In the genomic region with DNA sequence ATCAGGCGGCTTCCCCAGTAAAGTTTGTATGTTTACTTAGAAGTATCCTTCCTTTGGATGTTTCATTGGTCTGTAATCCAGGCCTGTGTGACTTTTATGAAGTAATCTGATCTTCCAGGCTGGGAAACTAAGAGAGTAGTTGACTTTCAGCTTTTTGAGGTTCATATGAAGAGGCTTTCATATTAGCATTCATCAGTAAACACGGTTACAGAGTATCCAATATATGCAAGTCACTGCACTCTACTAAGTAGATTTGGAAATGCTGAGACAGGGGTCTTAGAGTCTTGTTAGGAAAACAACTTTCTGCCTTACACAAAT, we compare ENCODE assay signal across 7 cellular contexts. TPM values are rescaled to one million over a fixed set of nuclear protein-coding genes. Genes with fewer than 3 reads are reported as not detected.
DNase-seq lines count a peak whose midpoint lies in the region; ATAC-seq and TF ChIP-seq lines count a peak whose summit lies in the region.

No MANE protein-coding gene starts in this region.

- DNase-seq in HCEC 1CT (peak; percentile 65), foreskin keratinocyte (no peak), posterior vena cava (ENCODE audit: low spot score) (no peak), DMS153 (lab: John Stamatoyannopoulos, UW) (no peak)

- H3K4me3 ChIP-seq in SU-DHL-6 (ENCODE audit: insufficient read depth, low read length, poor library complexity, severe bottlenecking): peak overlapping the region; percentile 86
- peak overlapping the region; percentile 89 for H3K4me3 ChIP-seq in skeletal muscle satellite cell (ENCODE audit: low read length)

- H3K79me2 ChIP-seq in SU-DHL-6 (ENCODE audit: insufficient read depth, low read length): peaks cover 41% of the 10 kb centered on the region

- H2AFZ ChIP-seq in SU-DHL-6 (ENCODE audit: low read depth, low read length, severe bottlenecking): peak overlapping the region; percentile 91

- ATAC-seq in foreskin keratinocyte: no peak
- no peak for ATAC-seq in GM18519 (IDR thresholded peaks at IDR 0.05; ENCODE audit: low FRiP score, unreplicated experiment)

- TF ChIP-seq CTCF in SU-DHL-6 (IDR thresholded peaks at IDR 0.05; ENCODE audit: insufficient read depth, low read length, poor library complexity, severe bottlenecking) (no peak), foreskin keratinocyte (conservative IDR thresholded peaks at IDR 0.05) (no peak)

- H3K9ac ChIP-seq in SU-DHL-6 (ENCODE audit: low read length): peak overlapping the region; percentile 96
- peak overlapping the region; percentile 86 for H3K9ac ChIP-seq in skeletal muscle satellite cell (ENCODE audit: low read depth, low read length)

- H3K4me1 ChIP-seq in foreskin keratinocyte: peaks cover 9% of the 10 kb centered on the region
- H3K4me1 ChIP-seq in skeletal muscle satellite cell (ENCODE audit: control insufficient read depth, insufficient read depth, low read length): peaks cover 10% of the 10 kb centered on the region

- no peaks in the 10 kb centered on the region for H3K9me3 ChIP-seq in SU-DHL-6 (ENCODE audit: insufficient read depth, low read length)
- H3K9me3 ChIP-seq in skeletal muscle satellite cell (replicated peaks; ENCODE audit: low read length): no peaks in the 10 kb centered on the region

- H3K27ac ChIP-seq in SU-DHL-6 (ENCODE audit: low read depth, low read length): 0 out of 2 replicates have a peak overlapping the region, but pooled peaks have one; percentile 64
- H3K27ac ChIP-seq in foreskin keratinocyte: peak overlapping the region; percentile 64

- H4K20me1 ChIP-seq in SU-DHL-6 (ENCODE audit: low read depth, low read length): peaks cover 6% of the 10 kb centered on the region

- peaks cover 32% of the 10 kb centered on the region for H3F3A ChIP-seq in SU-DHL-6 (ENCODE audit: insufficient read depth)

- peaks cover 21% of the 10 kb centered on the region; the same call in 1 of the 2 replicates for H3K36me3 ChIP-seq in SU-DHL-6 (ENCODE audit: low read length)
- peaks cover 21% of the 10 kb centered on the region for H3K36me3 ChIP-seq in skeletal muscle satellite cell (ENCODE audit: insufficient read depth, low read length)

- no peaks in the 10 kb centered on the region for H3K27me3 ChIP-seq in SU-DHL-6 (ENCODE audit: low read length)
- H3K27me3 ChIP-seq in foreskin keratinocyte: no peaks in the 10 kb centered on the region
- no peaks in the 10 kb centered on the region for H3K27me3 ChIP-seq in skeletal muscle satellite cell (ENCODE audit: control insufficient read depth, insufficient read depth, low read length)

- no peaks in the 10 kb centered on the region for H3K9me2 ChIP-seq in SU-DHL-6 (replicated peaks; ENCODE audit: insufficient read depth, low read length)

- peak overlapping the region; percentile 83 for H3K4me2 ChIP-seq in SU-DHL-6 (ENCODE audit: low read depth, low read length, poor library complexity, severe bottlenecking)
- peak overlapping the region; percentile 87 for H3K4me2 ChIP-seq in skeletal muscle satellite cell (ENCODE audit: low read length)

- intact Hi-C loops in posterior vena cava (cut with DNase I): no loop called here

RNA-seq across cellular contexts. Expression of gene DNAJC21, which starts 1.1 kb away (rescaled TPM):
- total RNA-seq in foreskin keratinocyte: 44.2 and 60.1 TPM in 2 replicates
- 20.7 and 26.8 TPM in 2 replicates for polyA plus RNA-seq in foreskin keratinocyte
- 19.9 and 25.6 TPM in 2 replicates for total RNA-seq in skeletal muscle satellite cell (2012; rRNA removed)
- 10 to 100 TPM; 49.3 to 59.0 TPM for total RNA-seq in posterior vena cava

RNA-seq across cellular contexts. Expression of gene BRIX1, which starts 15.0 kb away (rescaled TPM):
- 47.1 and 57.6 TPM in 2 replicates for total RNA-seq in foreskin keratinocyte
- polyA plus RNA-seq in foreskin keratinocyte: 39.2 and 56.3 TPM in 2 replicates
- 42.4 and 52.5 TPM in 2 replicates for total RNA-seq in skeletal muscle satellite cell (2012; rRNA removed)
- 10 to 100 TPM; 20.4 to 24.8 TPM for total RNA-seq in posterior vena cava

RNA-seq across cellular contexts. Expression of gene RAD1, which starts 15.2 kb away (rescaled TPM):
- 26.1 and 29.1 TPM in 2 replicates for total RNA-seq in foreskin keratinocyte
- 17.8 and 21.8 TPM in 2 replicates for polyA plus RNA-seq in foreskin keratinocyte
- 20.1 and 25.1 TPM in 2 replicates for total RNA-seq in skeletal muscle satellite cell (2012; rRNA removed)
- 10 to 100 TPM; 15.8 to 18.2 TPM for total RNA-seq in posterior vena cava
